12 cellular contexts compared by ENCODE assay signal in genomic region chr2:239263231-239263936, GRCh38.
DNase-seq lines count a peak whose midpoint lies in the region; ATAC-seq and TF ChIP-seq lines count a peak whose summit lies in the region.
"Had no signal": no experiment of that assay in that cellular context is flagged by ENCODE, and none has a peak within 500 bp of the region (broad histone marks: within the 10 kb centered on the region; RNA-seq: fewer than 3 reads in every experiment).

No MANE protein-coding gene starts in this region.

- peak overlapping the region; percentile 29 for H3K4me2 ChIP-seq in fibroblast of lung (ENCODE audit: extremely low read depth, insufficient read depth, low read length)

- DNase-seq in CD4-positive, CD25-positive, alpha-beta regulatory T cell, result no peak
- DNase-seq in fibroblast of lung (ENCODE audit: low read depth in 2 of 2), result peak in 1 of 2 donors; percentile 39
- peak; percentile 79 for DNase-seq in posterior vena cava (ENCODE audit: low spot score)
- DNase-seq in ecto neural progenitor cell (ENCODE audit: low spot score), result no peak
- no peak for DNase-seq in hepatic stellate cell (ENCODE audit: low spot score)
- DNase-seq: effector memory CD8-positive, alpha-beta T cell; NCI-H1694; T-helper 9 cell had no signal

- H2AFZ ChIP-seq in fibroblast of lung (ENCODE audit: low read length), result no peak overlapping the region

- intact Hi-C loops in posterior vena cava (cut with DNase I), result no loop called here

- ATAC-seq in CD4-positive, CD25-positive, alpha-beta regulatory T cell (ENCODE audit: low read depth in 2 of 2), result no peak
- ATAC-seq in GM21390 (IDR thresholded peaks at IDR 0.05; ENCODE audit: unreplicated experiment) (no peak), GM18520 (IDR thresholded peaks at IDR 0.05; ENCODE audit: unreplicated experiment) (no peak)
- ATAC-seq: effector memory CD8-positive, alpha-beta T cell had no signal

- H3K4me3 Mint-ChIP-seq in CD4-positive, CD25-positive, alpha-beta regulatory T cell, result peak overlapping the region in 2 of 4 donors; percentile 40 to 67
- H3K4me3 Mint-ChIP-seq: neural crest cell had no signal

- H4K20me1 ChIP-seq in fibroblast of lung (ENCODE audit: control insufficient read depth, extremely low read depth, insufficient read depth, low read length), result no peaks in the 10 kb centered on the region

- H3K9ac ChIP-seq in HUES6 (ENCODE audit: low read length) (no peak overlapping the region), fibroblast of lung (ENCODE audit: insufficient read depth, low read length) (peak overlapping the region; percentile 27)

- peak overlapping the region; percentile 79 to 100 (median 99) for H3K27ac Mint-ChIP-seq in CD4-positive, CD25-positive, alpha-beta regulatory T cell

- no peak overlapping the region for H3K27ac ChIP-seq in CD4-positive, CD25-positive, alpha-beta regulatory T cell (ENCODE audit: insufficient read depth, low read length, poor library complexity, severe bottlenecking)
- H3K27ac ChIP-seq in HUES6 (ENCODE audit: low read depth, low read length), result peak overlapping the region; percentile 29; the same call in 1 of the 2 replicates
- peak overlapping the region; percentile 77 for H3K27ac ChIP-seq in fibroblast of lung (ENCODE audit: insufficient read depth, low read length)

- no peaks in the 10 kb centered on the region for H3K27me3 ChIP-seq in CD4-positive, CD25-positive, alpha-beta regulatory T cell (ENCODE audit: control insufficient read depth, insufficient read depth, low read length)
- H3K27me3 ChIP-seq in HUES6 (ENCODE audit: control insufficient read depth, insufficient read depth, low read length), result no peaks in the 10 kb centered on the region
- H3K27me3 ChIP-seq in fibroblast of lung (ENCODE audit: control insufficient read depth, insufficient read depth, low read length), result no peaks in the 10 kb centered on the region

- peaks cover 4% of the 10 kb centered on the region for H3K36me3 ChIP-seq in CD4-positive, CD25-positive, alpha-beta regulatory T cell (ENCODE audit: control insufficient read depth, insufficient read depth, low read length)
- no peaks in the 10 kb centered on the region for H3K36me3 ChIP-seq in HUES6 (ENCODE audit: control insufficient read depth, insufficient read depth, low read length)
- H3K36me3 ChIP-seq in fibroblast of lung (ENCODE audit: control insufficient read depth, insufficient read depth, low read length), result no peaks in the 10 kb centered on the region

- H3K4me3 ChIP-seq in CD4-positive, CD25-positive, alpha-beta regulatory T cell (ENCODE audit: low read depth, low read length), result no peak overlapping the region
- H3K4me3 ChIP-seq in HUES6 (ENCODE audit: low read depth, low read length) (no peak overlapping the region), fibroblast of lung (replicated peaks in 1 of 4; ENCODE audit: control extremely low read depth in 1 of 4, insufficient read depth in 1 of 4, low read depth in 3 of 4, low read length in 4 of 4) (no peak overlapping the region)

- H3K9me3 ChIP-seq in CD4-positive, CD25-positive, alpha-beta regulatory T cell (ENCODE audit: control insufficient read depth in 2 of 2, low read length in 2 of 2), result no peaks in the 10 kb centered on the region
- H3K9me3 ChIP-seq in HUES6 (ENCODE audit: control insufficient read depth, insufficient read depth, low read depth, low read length) (peaks cover 4% of the 10 kb centered on the region; the same call in 1 of the 2 replicates), fibroblast of lung (ENCODE audit: control insufficient read depth, insufficient read depth, low read depth, low read length) (no peaks in the 10 kb centered on the region)

- H3K4me1 Mint-ChIP-seq in CD4-positive, CD25-positive, alpha-beta regulatory T cell, result peaks cover 33 to 96% (median 51%) of the 10 kb centered on the region in 4 donors

- peaks cover 94% of the 10 kb centered on the region for H3K4me1 ChIP-seq in CD4-positive, CD25-positive, alpha-beta regulatory T cell (ENCODE audit: control insufficient read depth, insufficient read depth, low read length, poor library complexity, severe bottlenecking)
- H3K4me1 ChIP-seq in HUES6 (ENCODE audit: control insufficient read depth, insufficient read depth, low read length), result peaks cover 32% of the 10 kb centered on the region
- H3K4me1 ChIP-seq in fibroblast of lung (ENCODE audit: control insufficient read depth, extremely low read depth, insufficient read depth, low read length), result peaks cover 29% of the 10 kb centered on the region

- H3K27me3 Mint-ChIP-seq in CD4-positive, CD25-positive, alpha-beta regulatory T cell, result no peaks in the 10 kb centered on the region
- H3K27me3 Mint-ChIP-seq: effector memory CD8-positive, alpha-beta T cell had no signal

- peaks cover 0 to 2% (median 0%) of the 10 kb centered on the region in 7 donors for H3K9me3 Mint-ChIP-seq in CD4-positive, CD25-positive, alpha-beta regulatory T cell
- H3K9me3 Mint-ChIP-seq: effector memory CD8-positive, alpha-beta T cell had no signal

- no peak for TF ChIP-seq CTCF in fibroblast of lung (conservative IDR thresholded peaks at IDR 0.05 in 1 of 2, IDR thresholded peaks at IDR 0.05 in 1 of 2; ENCODE audit: low read depth in 1 of 2, low read length in 2 of 2)

- H3K36me3 Mint-ChIP-seq in CD4-positive, CD25-positive, alpha-beta regulatory T cell, result peaks cover 10% of the 10 kb centered on the region

- peaks cover 11% of the 10 kb centered on the region for H3K79me2 ChIP-seq in fibroblast of lung (ENCODE audit: control insufficient read depth, insufficient read depth, low read length)
